In the genomic region with DNA sequence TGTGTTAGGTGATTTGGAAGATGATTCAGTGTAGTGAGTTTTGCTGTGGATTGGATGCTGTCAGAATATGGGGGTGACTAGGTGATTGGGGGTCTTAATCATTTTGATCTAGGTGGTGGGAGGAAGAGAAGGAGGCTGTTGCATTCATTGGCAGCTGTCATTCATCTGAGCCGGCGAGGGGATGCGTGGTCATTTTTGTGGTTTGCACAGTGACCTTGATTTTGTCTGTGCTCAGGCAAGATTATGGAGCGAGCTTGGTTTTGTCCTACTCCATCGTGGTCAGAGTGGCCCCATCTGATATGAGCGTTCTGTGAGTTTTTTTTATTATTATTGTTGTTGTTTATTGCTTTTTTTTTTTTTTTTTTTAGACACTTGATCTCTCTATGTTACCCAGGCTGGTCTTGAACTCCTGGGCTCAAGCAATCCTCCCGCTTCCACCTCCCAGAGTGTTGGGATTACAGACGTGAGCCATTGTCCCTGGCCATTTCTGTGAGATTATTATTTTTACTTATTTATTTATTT, we compare ENCODE assay signal across 2 cellular contexts.
TF ChIP-seq lines count a peak whose summit lies in the region.

No MANE protein-coding gene starts in this region.

TF ChIP-seq in A549, 52 proteins besides CTCF, POLR2A, EP300 and RAD21:
- TF ChIP-seq MYC (IDR thresholded peaks at IDR 0.05; ENCODE audit: borderline replicate concordance, low read length) = no peak

TF ChIP-seq in K562, 482 proteins besides CTCF, POLR2A, EP300 and RAD21:
- TF ChIP-seq, protein P1, sequence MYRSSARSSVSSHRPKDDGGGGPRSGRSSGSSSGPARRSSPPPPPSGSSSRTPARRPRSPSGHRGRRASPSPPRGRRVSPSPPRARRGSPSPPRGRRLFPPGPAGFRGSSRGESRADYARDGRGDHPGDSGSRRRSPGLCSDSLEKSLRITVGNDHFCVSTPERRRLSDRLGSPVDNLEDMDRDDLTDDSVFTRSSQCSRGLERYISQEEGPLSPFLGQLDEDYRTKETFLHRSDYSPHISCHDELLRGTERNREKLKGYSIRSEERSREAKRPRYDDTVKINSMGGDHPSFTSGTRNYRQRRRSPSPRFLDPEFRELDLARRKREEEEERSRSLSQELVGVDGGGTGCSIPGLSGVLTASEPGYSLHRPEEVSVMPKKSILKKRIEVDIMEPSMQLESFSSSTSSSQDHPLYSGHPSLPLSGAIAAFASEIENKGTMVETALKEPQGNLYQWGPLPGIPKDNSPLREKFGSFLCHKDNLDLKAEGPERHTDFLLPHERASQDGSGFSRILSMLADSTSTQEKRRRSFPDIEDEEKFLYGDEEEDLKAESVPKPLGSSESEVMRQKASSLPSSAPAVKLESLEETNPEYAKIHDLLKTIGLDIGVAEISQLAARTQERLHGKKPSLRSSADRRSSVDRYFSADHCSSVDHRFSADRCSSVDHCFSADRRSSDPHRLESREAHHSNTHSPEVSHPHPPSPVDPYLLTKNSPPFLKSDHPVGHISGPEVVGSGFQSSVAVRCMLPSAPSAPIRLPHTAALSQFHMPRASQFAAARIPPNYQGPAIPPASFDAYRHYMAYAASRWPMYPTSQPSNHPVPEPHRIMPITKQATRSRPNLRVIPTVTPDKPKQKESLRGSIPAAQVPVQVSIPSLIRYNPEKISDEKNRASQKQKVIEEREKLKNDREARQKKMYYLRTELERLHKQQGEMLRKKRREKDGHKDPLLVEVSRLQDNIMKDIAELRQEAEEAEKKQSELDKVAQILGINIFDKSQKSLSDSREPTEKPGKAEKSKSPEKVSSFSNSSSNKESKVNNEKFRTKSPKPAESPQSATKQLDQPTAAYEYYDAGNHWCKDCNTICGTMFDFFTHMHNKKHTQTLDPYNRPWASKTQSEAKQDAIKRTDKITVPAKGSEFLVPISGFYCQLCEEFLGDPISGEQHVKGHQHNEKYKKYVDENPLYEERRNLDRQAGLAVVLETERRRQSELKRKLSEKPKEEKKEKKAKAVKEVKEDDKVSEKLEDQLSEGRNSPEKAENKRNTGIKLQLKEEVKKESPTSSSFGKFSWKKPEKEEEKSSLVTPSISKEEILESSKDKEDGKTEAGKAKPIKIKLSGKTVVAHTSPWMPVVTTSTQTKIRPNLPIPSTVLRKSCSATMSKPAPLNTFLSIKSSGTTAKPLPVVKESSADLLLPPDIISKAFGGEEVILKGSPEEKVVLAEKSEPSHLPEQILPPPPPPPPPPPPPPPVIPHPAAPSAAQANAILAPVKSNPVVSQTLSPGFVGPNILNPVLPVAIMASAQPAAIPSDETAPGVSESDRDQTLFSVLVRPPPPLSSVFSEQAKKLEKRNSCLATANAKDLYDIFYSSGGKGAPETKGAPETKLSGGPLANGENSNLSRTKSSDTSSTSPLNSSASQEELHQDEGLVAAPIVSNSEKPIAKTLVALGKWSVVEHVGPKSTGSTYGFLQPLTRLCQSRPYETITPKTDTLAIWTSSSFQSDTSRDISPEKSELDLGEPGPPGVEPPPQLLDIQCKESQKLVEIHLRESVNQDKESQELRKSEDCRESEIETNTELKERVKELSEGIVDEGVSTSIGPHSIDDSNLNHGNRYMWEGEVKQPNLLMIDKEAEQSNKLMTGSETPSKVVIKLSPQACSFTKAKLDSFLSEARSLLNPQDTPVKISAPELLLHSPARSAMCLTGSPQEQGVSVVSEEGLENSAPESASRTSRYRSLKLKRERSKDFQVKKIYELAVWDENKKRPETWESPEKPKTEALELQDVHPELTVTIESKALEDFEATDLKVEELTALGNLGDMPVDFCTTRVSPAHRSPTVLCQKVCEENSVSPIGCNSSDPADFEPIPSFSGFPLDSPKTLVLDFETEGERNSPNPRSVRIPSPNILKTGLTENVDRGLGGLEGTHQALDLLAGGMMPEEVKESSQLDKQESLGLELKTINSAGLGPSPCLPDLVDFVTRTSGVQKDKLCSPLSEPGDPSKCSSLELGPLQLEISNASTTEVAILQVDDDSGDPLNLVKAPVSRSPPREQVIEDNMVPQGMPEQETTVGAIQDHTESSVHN (IDR thresholded peaks at IDR 0.05; ENCODE audit: borderline replicate concordance in 1 of 2, low read depth in 1 of 2) = no peak
- peak; percentile 40; the same call in 1 of the 2 replicates for TF ChIP-seq CBFA2T2 (conservative IDR thresholded peaks at IDR 0.05)
- no peak for TF ChIP-seq PPARD (CRISPR knock-in tag; IDR thresholded peaks at IDR 0.05)
- no peak for TF ChIP-seq NFATC3 (IDR thresholded peaks at IDR 0.05)
- no peak for TF ChIP-seq MECOM (CRISPR knock-in tag; IDR thresholded peaks at IDR 0.05)
- TF ChIP-seq CBFA2T3 (IDR thresholded peaks at IDR 0.05) = peak; percentile 74
- peak in 1 of 2 experiments; percentile 87; a peak in 2 of 4 replicates for TF ChIP-seq RCOR1 (IDR thresholded peaks at IDR 0.05; ENCODE audit: borderline replicate concordance in 1 of 2, low read depth in 2 of 2, low read length in 2 of 2)
- no peak for TF ChIP-seq ZNF830 (CRISPR knock-in tag; IDR thresholded peaks at IDR 0.05)
- TF ChIP-seq TAL1 (IDR thresholded peaks at IDR 0.05) = peak; percentile 28; the same call in 1 of the 2 replicates
- TF ChIP-seq, protein P2, sequence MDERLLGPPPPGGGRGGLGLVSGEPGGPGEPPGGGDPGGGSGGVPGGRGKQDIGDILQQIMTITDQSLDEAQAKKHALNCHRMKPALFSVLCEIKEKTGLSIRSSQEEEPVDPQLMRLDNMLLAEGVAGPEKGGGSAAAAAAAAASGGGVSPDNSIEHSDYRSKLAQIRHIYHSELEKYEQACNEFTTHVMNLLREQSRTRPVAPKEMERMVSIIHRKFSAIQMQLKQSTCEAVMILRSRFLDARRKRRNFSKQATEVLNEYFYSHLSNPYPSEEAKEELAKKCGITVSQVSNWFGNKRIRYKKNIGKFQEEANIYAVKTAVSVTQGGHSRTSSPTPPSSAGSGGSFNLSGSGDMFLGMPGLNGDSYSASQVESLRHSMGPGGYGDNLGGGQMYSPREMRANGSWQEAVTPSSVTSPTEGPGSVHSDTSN (CRISPR knock-in tag; IDR thresholded peaks at IDR 0.05; ENCODE audit: low read depth) = no peak
- TF ChIP-seq, protein P2 (tag; conservative IDR thresholded peaks at IDR 0.05; ENCODE audit: low read depth) = 0 out of 2 replicates have a peak, but pooled peaks have one; percentile 30
- TF ChIP-seq, protein P3, sequence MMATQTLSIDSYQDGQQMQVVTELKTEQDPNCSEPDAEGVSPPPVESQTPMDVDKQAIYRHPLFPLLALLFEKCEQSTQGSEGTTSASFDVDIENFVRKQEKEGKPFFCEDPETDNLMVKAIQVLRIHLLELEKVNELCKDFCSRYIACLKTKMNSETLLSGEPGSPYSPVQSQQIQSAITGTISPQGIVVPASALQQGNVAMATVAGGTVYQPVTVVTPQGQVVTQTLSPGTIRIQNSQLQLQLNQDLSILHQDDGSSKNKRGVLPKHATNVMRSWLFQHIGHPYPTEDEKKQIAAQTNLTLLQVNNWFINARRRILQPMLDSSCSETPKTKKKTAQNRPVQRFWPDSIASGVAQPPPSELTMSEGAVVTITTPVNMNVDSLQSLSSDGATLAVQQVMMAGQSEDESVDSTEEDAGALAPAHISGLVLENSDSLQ (IDR thresholded peaks at IDR 0.05) = peak; percentile 91
- TF ChIP-seq GATA2 (CRISPR knock-in tag; IDR thresholded peaks at IDR 0.05) = peak; percentile 38; the same call in 1 of the 2 replicates
- no peak for TF ChIP-seq KAT2B (IDR thresholded peaks at IDR 0.05; ENCODE audit: low read depth, low read length)
- TF ChIP-seq ZNF561 (CRISPR knock-in tag; conservative IDR thresholded peaks at IDR 0.05) = no peak
- TF ChIP-seq DPF2 (IDR thresholded peaks at IDR 0.05) = peak; percentile 48; the same call in 1 of the 2 replicates
- TF ChIP-seq, protein P4, sequence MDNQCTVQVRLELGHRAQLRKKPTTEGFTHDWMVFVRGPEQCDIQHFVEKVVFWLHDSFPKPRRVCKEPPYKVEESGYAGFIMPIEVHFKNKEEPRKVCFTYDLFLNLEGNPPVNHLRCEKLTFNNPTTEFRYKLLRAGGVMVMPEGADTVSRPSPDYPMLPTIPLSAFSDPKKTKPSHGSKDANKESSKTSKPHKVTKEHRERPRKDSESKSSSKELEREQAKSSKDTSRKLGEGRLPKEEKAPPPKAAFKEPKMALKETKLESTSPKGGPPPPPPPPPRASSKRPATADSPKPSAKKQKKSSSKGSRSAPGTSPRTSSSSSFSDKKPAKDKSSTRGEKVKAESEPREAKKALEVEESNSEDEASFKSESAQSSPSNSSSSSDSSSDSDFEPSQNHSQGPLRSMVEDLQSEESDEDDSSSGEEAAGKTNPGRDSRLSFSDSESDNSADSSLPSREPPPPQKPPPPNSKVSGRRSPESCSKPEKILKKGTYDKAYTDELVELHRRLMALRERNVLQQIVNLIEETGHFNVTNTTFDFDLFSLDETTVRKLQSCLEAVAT (IDR thresholded peaks at IDR 0.05) = 0 out of 4 replicates have a peak, but pooled peaks of 1 of the 2 experiments have one; percentile 39
- TF ChIP-seq KDM1A (IDR thresholded peaks at IDR 0.05) = peak; percentile 75
- peak; percentile 73 for TF ChIP-seq TCF3 (CRISPR knock-in tag; IDR thresholded peaks at IDR 0.05)
- TF ChIP-seq MEIS2 (IDR thresholded peaks at IDR 0.05; ENCODE audit: partially characterized antibody) = peak; percentile 83
- TF ChIP-seq EGR1 (conservative IDR thresholded peaks at IDR 0.05) = peak; percentile 31; the same call in 1 of the 2 replicates
- TF ChIP-seq ZNF232 (CRISPR knock-in tag; IDR thresholded peaks at IDR 0.05) = no peak
- no peak for TF ChIP-seq ELF2 (CRISPR knock-in tag; IDR thresholded peaks at IDR 0.05)
- no peak for TF ChIP-seq HLTF (IDR thresholded peaks at IDR 0.05)
- no peak for TF ChIP-seq CHD4 (IDR thresholded peaks at IDR 0.05; ENCODE audit: insufficient read depth, insufficient replicate concordance, low read depth, low read length, poor library complexity, severe bottlenecking)
- 0 out of 2 replicates have a peak, but pooled peaks have one; percentile 33 for TF ChIP-seq SMARCE1 (IDR thresholded peaks at IDR 0.05)
- no peak for TF ChIP-seq CAMTA2 (CRISPR knock-in tag; conservative IDR thresholded peaks at IDR 0.05)
- TF ChIP-seq FOXP1 (CRISPR knock-in tag; IDR thresholded peaks at IDR 0.05) = no peak
- TF ChIP-seq ZNF507 (tag; conservative IDR thresholded peaks at IDR 0.05) = no peak
- no peak for TF ChIP-seq SMAD2 (IDR thresholded peaks at IDR 0.05; ENCODE audit: low read depth, low read length)
- TF ChIP-seq ESRRA (IDR thresholded peaks at IDR 0.05; ENCODE audit: borderline replicate concordance, low read depth) = peak; percentile 39; the same call in 1 of the 2 replicates
- peak in 1 of 2 experiments; percentile 54; a peak in 1 of 4 replicates for TF ChIP-seq HDAC1 (IDR thresholded peaks at IDR 0.05)
- peak; percentile 63 for TF ChIP-seq ARID1B (IDR thresholded peaks at IDR 0.05)
- TF ChIP-seq TEAD4 (IDR thresholded peaks at IDR 0.05; ENCODE audit: low read length) = peak; percentile 41; the same call in 1 of the 2 replicates
- TF ChIP-seq TEAD4 (CRISPR knock-in tag; IDR thresholded peaks at IDR 0.05; ENCODE audit: borderline replicate concordance) = no peak
- TF ChIP-seq CXXC5 (CRISPR knock-in tag; IDR thresholded peaks at IDR 0.05) = 0 out of 2 replicates have a peak, but pooled peaks have one; percentile 17
